ENCODE assay signal across 21 cellular contexts in genomic region chr1:111161843-111162242, GRCh38. TPM values are rescaled to one million over a fixed set of nuclear protein-coding genes. Genes with fewer than 3 reads are reported as not detected.
DNase-seq lines count a peak whose midpoint lies in the region; ATAC-seq, FAIRE-seq and TF ChIP-seq lines count a peak whose summit lies in the region.
"Had no signal": no experiment of that assay in that cellular context is flagged by ENCODE, and none has a peak within 500 bp of the region (broad histone marks: within the 10 kb centered on the region; RNA-seq: fewer than 3 reads in every experiment).

No MANE protein-coding gene starts in this region.

- intact Hi-C loops in activated CD4-positive, alpha-beta T cell treated with anti-CD3 and anti-CD28 coated beads for 36 hours (cut with DNase I, micrococcal nuclease), result no loop called here
- intact Hi-C loops in spleen (cut with DNase I; ENCODE audit: low total_unique reads), result no loop called here

- peaks cover 28% of the 10 kb centered on the region for H3K36me3 Mint-ChIP-seq in activated CD4-positive, alpha-beta T cell treated with anti-CD3 and anti-CD28 coated beads for 36 hours (ENCODE audit: low read depth)
- H3K36me3 Mint-ChIP-seq: IgD-negative memory B cell had no signal

- no peaks in the 10 kb centered on the region for H3K9me3 ChIP-seq in spleen
- no peaks in the 10 kb centered on the region for H3K9me3 ChIP-seq in tibial nerve
- H3K9me3 ChIP-seq: HAP-1, psoas muscle, SJSA1, uterus had no signal

- no peak for TF ChIP-seq EP300 in tibial nerve (IDR thresholded peaks at IDR 0.05)

- TF ChIP-seq CTCF in spleen (IDR thresholded peaks at IDR 0.05 in 8 of 11, conservative IDR thresholded peaks at IDR 0.05 in 3 of 11), result no peak
- TF ChIP-seq CTCF in tibial nerve (IDR thresholded peaks at IDR 0.05), result no peak

- CTCF ChIA-PET in activated CD4-positive, alpha-beta T cell treated with anti-CD3 and anti-CD28 coated beads for 36 hours (lab: Charles Lee), result interaction anchor here (0.7 to 1.8 kb wide), 3 partner anchors 11 to 109 kb away, joined by 3 to 5 read pairs (median 5); no protein-coding TSS in a partner anchor

- H3K27me3 ChIP-seq in spleen (replicated peaks in 1 of 7), result no peaks in the 10 kb centered on the region
- H3K27me3 ChIP-seq in tibial nerve, result no peaks in the 10 kb centered on the region
- H3K27me3 ChIP-seq: hepatocyte, SJSA1, uterus had no signal

- H3K36me3 ChIP-seq in spleen (peaks cover 0 to 92% (median 36%) of the 10 kb centered on the region in 6 donors), tibial nerve (peaks cover 0 to 47% (median 0%) of the 10 kb centered on the region in 3 donors)

- H3K4me3 ChIP-seq in spleen (no peak overlapping the region), tibial nerve (no peak overlapping the region)
- H3K4me3 ChIP-seq: HAP-1, hepatocyte, psoas muscle, SJSA1, uterus had no signal

- H3K27ac ChIP-seq in spleen, result peak overlapping the region in 6 of 8 donors; percentile 7 to 54 (median 44)
- no peak overlapping the region for H3K27ac ChIP-seq in tibial nerve
- H3K27ac ChIP-seq: hepatocyte, psoas muscle, SJSA1, uterus had no signal

- no peak for ATAC-seq in activated CD4-positive, alpha-beta T cell treated with anti-CD3 and anti-CD28 coated beads for 36 hours
- ATAC-seq in SK-N-SH treated with all-trans-retinoic acid at 6 μM for 48 hours (peak; percentile 31; the same call in 1 of the 3 replicates), HG02973 (IDR thresholded peaks at IDR 0.05; ENCODE audit: unreplicated experiment) (no peak)
- ATAC-seq: activated CD8-positive, alpha-beta T cell treated with anti-CD3 and anti-CD28 coated beads, Interleukin-2, amount 10 ng/mL, durations not matched to agents 7 days and 5 days; esophagus mucosa; psoas muscle had no signal

- no peaks in the 10 kb centered on the region for H3K27me3 Mint-ChIP-seq in activated CD4-positive, alpha-beta T cell treated with anti-CD3 and anti-CD28 coated beads for 36 hours
- H3K27me3 Mint-ChIP-seq: CD4-positive, alpha-beta memory T cell; IgD-negative memory B cell; stimulated activated naive CD8-positive, alpha-beta T cell treated with anti-CD3 and anti-CD28 coated beads, Interleukin-15, Interleukin-2, amounts not matched to agents 100 ng/mL and 50 ng/mL, for 24 hours had no signal

- H3K4me3 Mint-ChIP-seq in activated CD4-positive, alpha-beta T cell treated with anti-CD3 and anti-CD28 coated beads for 36 hours, result no peak overlapping the region
- H3K4me3 Mint-ChIP-seq: activated CD8-positive, alpha-beta T cell treated with anti-CD3 and anti-CD28 coated beads, Interleukin-2, amount 10 ng/mL, durations not matched to agents 7 days and 5 days; activated T-helper 1 cell treated with anti-CD3 and anti-CD28 coated beads, Interleukin-12 subunit alpha, Interleukin-12 subunit beta, Interleukin-2, Interleukin-4 antibody, amounts not matched to agents 30 ng/mL and 10 ng/mL and 1 ng/mL, durations not matched to agents 14 hours and 24 hours and 36 hours; CD4-positive, alpha-beta memory T cell; stimulated activated naive CD8-positive, alpha-beta T cell treated with anti-CD3 and anti-CD28 coated beads, Interleukin-15, Interleukin-2, amounts not matched to agents 100 ng/mL and 50 ng/mL, for 24 hours had no signal

- H3K27ac Mint-ChIP-seq in activated CD4-positive, alpha-beta T cell treated with anti-CD3 and anti-CD28 coated beads for 36 hours, result peak overlapping the region; percentile 40
- H3K27ac Mint-ChIP-seq: activated CD8-positive, alpha-beta T cell treated with anti-CD3 and anti-CD28 coated beads, Interleukin-2, amount 10 ng/mL, durations not matched to agents 7 days and 5 days; activated T-helper 1 cell treated with anti-CD3 and anti-CD28 coated beads, Interleukin-12 subunit alpha, Interleukin-12 subunit beta, Interleukin-2, Interleukin-4 antibody, amounts not matched to agents 30 ng/mL and 10 ng/mL and 1 ng/mL, durations not matched to agents 14 hours and 24 hours and 36 hours; stimulated activated naive CD8-positive, alpha-beta T cell treated with anti-CD3 and anti-CD28 coated beads, Interleukin-15, Interleukin-2, amounts not matched to agents 100 ng/mL and 50 ng/mL, for 24 hours had no signal

- POLR2A ChIA-PET in activated CD4-positive, alpha-beta T cell treated with anti-CD3 and anti-CD28 coated beads for 36 hours (lab: Charles Lee), result no interaction called here

- no peaks in the 10 kb centered on the region for H3K9me3 Mint-ChIP-seq in activated CD4-positive, alpha-beta T cell treated with anti-CD3 and anti-CD28 coated beads for 36 hours (ENCODE audit: low read depth)
- H3K9me3 Mint-ChIP-seq: activated T-helper 1 cell treated with anti-CD3 and anti-CD28 coated beads, Interleukin-12 subunit alpha, Interleukin-12 subunit beta, Interleukin-2, Interleukin-4 antibody, amounts not matched to agents 30 ng/mL and 10 ng/mL and 1 ng/mL, durations not matched to agents 14 hours and 24 hours and 36 hours; IgD-negative memory B cell; stimulated activated naive CD8-positive, alpha-beta T cell treated with anti-CD3 and anti-CD28 coated beads, Interleukin-15, Interleukin-2, amounts not matched to agents 100 ng/mL and 50 ng/mL, for 24 hours had no signal

- peaks cover 12 to 73% (median 50%) of the 10 kb centered on the region in 6 donors for H3K4me1 ChIP-seq in spleen
- peaks cover 0 to 3% (median 0%) of the 10 kb centered on the region in 4 donors for H3K4me1 ChIP-seq in tibial nerve
- H3K4me1 ChIP-seq: psoas muscle, SJSA1, uterus had no signal

- TF ChIP-seq POLR2A in erythroblast (IDR thresholded peaks at IDR 0.05; ENCODE audit: low read length), result no peak
- no peak for TF ChIP-seq POLR2A in spleen (IDR thresholded peaks at IDR 0.05)
- TF ChIP-seq POLR2A in tibial nerve (IDR thresholded peaks at IDR 0.05), result no peak
- no peak for TF ChIP-seq POLR2A in GM12892 (IDR thresholded peaks at IDR 0.05; ENCODE audit: low read depth, low read length)

- no peak for FAIRE-seq in GM12892 (lab: Jason Lieb, UNC)
- FAIRE-seq: TTC549 had no signal

- DNase-seq in activated CD4-positive, alpha-beta T cell treated with anti-CD3 and anti-CD28 coated beads for 36 hours, result no peak
- no peak for DNase-seq in activated CD4-positive, alpha-beta T cell treated with anti-CD3 and anti-CD28 coated beads, Interleukin-2, amount 50 U/mL, for 1 hour
- DNase-seq in erythroblast (lab: John Stamatoyannopoulos, UW) (peak; percentile 86 to 88), spleen (no peak), tibial nerve (ENCODE audit: low spot score in 2 of 2) (no peak), GM12892 (ENCODE audit: insufficient read length) (no peak)
- DNase-seq: activated CD8-positive, alpha-beta T cell treated with anti-CD3 and anti-CD28 coated beads, Interleukin-2, amount 10 ng/mL, durations not matched to agents 7 days and 5 days; CD4-positive, alpha-beta memory T cell; GDM1; psoas muscle; uterus had no signal

- H3K4me1 Mint-ChIP-seq in activated CD4-positive, alpha-beta T cell treated with anti-CD3 and anti-CD28 coated beads for 36 hours, result peaks cover 13% of the 10 kb centered on the region

TF ChIP-seq in SK-N-SH treated with all-trans-retinoic acid at 6 μM for 48 hours, 23 proteins besides CTCF, POLR2A, EP300 and RAD21:
- TF ChIP-seq TSHZ2 (CRISPR knock-in tag; IDR thresholded peaks at IDR 0.05) (peak; percentile 37; the same call in 1 of the 2 replicates), ARNTL (CRISPR knock-in tag; IDR thresholded peaks at IDR 0.05; ENCODE audit: borderline replicate concordance, low read depth) (no peak), OSR1 (CRISPR knock-in tag; IDR thresholded peaks at IDR 0.05) (no peak), BACH2 (CRISPR knock-in tag; IDR thresholded peaks at IDR 0.05; ENCODE audit: borderline replicate concordance) (no peak), TOX (CRISPR knock-in tag; IDR thresholded peaks at IDR 0.05; ENCODE audit: borderline replicate concordance) (no peak), TCF4 (CRISPR knock-in tag; IDR thresholded peaks at IDR 0.05; ENCODE audit: borderline replicate concordance) (0 out of 2 replicates have a peak, but pooled peaks have one; percentile 30), ESRRG (CRISPR knock-in tag; IDR thresholded peaks at IDR 0.05) (no peak)

RNA-seq across cellular contexts. Expression of gene CEPT1, which starts 21.8 kb away (rescaled TPM):
- total RNA-seq in activated CD4-positive, alpha-beta T cell treated with anti-CD3 and anti-CD28 coated beads for 36 hours, result 10 to 100 TPM; 34.7 to 49.1 TPM
- total RNA-seq in spleen (100 to 1,000 TPM in 4 of 7 donors, 10 to 100 TPM in 3; 90.9 to 140 (median 105) TPM), tibial nerve (10 to 100 TPM; 30.3 to 37.8 (median 32.8) TPM)
- polyA plus RNA-seq in spleen, result 10 to 100 TPM; 61.1 to 69.2 (median 65.4) TPM
- polyA plus RNA-seq in GM12892 (2012; ENCODE audit: missing spikeins), result 69.9 TPM

RNA-seq across cellular contexts. Expression of gene DRAM2, which starts 21.9 kb away (rescaled TPM):
- total RNA-seq in activated CD4-positive, alpha-beta T cell treated with anti-CD3 and anti-CD28 coated beads for 36 hours, result 10 to 100 TPM; 30.4 to 34.4 TPM
- total RNA-seq in spleen (100 to 1,000 TPM in 3 of 7 donors, 10 to 100 TPM in 4; 64.0 to 188 (median 81.0) TPM), tibial nerve (10 to 100 TPM; 30.3 to 64.3 (median 37.6) TPM)
- polyA plus RNA-seq in spleen, result 100 to 1,000 TPM in 2 of 3 donors, 10 to 100 TPM in 1; 90.5 to 130 (median 105) TPM
- polyA plus RNA-seq in GM12892 (2012; ENCODE audit: missing spikeins), result 144 TPM

RNA-seq across cellular contexts. Expression of gene DENND2D, which starts 38.6 kb away (rescaled TPM):
- total RNA-seq in activated CD4-positive, alpha-beta T cell treated with anti-CD3 and anti-CD28 coated beads for 36 hours, result 100 to 1,000 TPM; 174 to 190 TPM
- total RNA-seq in spleen (100 to 1,000 TPM; 127 to 182 (median 153) TPM), tibial nerve (10 to 100 TPM in 1 of 4 donors, 1 to 10 TPM in 3; 4.8 to 21.6 (median 8.2) TPM)
- polyA plus RNA-seq in spleen, result 100 to 1,000 TPM in 2 of 3 donors, 10 to 100 TPM in 1; 90.3 to 106 (median 101) TPM
- 46.1 TPM for polyA plus RNA-seq in GM12892 (2012; ENCODE audit: missing spikeins)
- total RNA-seq: SJSA1 had no signal

Comparison
In these comparisons a context has a peak if more than half of its experiments do, and no peak if none do; other contexts are left out.
1. DNase-seq: peak in erythroblast (2 of 2); none in activated CD4-positive, alpha-beta T cell treated with anti-CD3 and anti-CD28 coated beads for 36 hours (single experiment), activated CD4-positive, alpha-beta T cell treated with anti-CD3 and anti-CD28 coated beads, Interleukin-2, amount 50 U/mL, for 1 hour (single experiment), spleen (single experiment), tibial nerve (0 of 2) and GM12892 (single experiment).
2. H3K27ac ChIP-seq: peak in spleen (6 of 8); none in tibial nerve (0 of 4).
3. RNA of gene DENND2D, which starts 38.6 kb away (total RNA-seq): 174 to 190 TPM in activated CD4-positive, alpha-beta T cell treated with anti-CD3 and anti-CD28 coated beads for 36 hours and 127 to 182 TPM in spleen; 4.8 to 21.6 TPM in tibial nerve; every median in the first group is over 4 times any median in the second.